8 cellular contexts compared by ENCODE assay signal in the genomic region with DNA sequence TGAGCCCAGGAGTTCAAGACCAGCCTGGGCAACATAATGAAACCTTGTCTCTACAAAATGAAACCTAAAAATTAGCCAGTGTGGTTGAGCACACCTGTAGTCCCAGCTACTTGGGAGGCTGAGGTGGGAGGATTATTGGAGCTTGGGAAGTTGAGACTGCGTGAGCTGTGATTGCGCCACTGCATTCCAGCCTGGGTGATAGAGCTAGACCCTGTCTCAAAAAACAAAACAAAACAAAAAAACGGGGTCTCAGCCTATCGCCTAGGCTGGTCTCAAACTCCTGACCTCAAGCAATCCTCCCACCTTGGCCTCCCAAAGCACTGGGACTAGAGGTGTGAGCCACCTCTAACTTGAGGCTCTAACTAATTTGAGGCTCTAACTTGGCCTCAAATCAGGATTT. TPM values are rescaled to one million over a fixed set of nuclear protein-coding genes. Genes with fewer than 3 reads are reported as not detected.
"Had no signal": no experiment of that assay in that cellular context is flagged by ENCODE, and none has a peak within 500 bp of the region (broad histone marks: within the 10 kb centered on the region; RNA-seq: fewer than 3 reads in every experiment).

No MANE protein-coding gene starts in this region.

- H3K27ac ChIP-seq: HL-60, KMS-11 had no signal

- H3K4me2 ChIP-seq: KMS-11 had no signal

- FAIRE-seq: HepG2, HTR-8/SVneo had no signal

- H3K27me3 Mint-ChIP-seq: IgD-negative memory B cell had no signal

- H3K4me3 Mint-ChIP-seq: IgD-negative memory B cell had no signal

- H3K4me1 Mint-ChIP-seq: IgD-negative memory B cell had no signal

- H3K27ac Mint-ChIP-seq: IgD-negative memory B cell had no signal

- DNase-seq: KBM-7, KG1 had no signal

- ATAC-seq: HepG2 had no signal

- H3K9ac ChIP-seq: KMS-11 had no signal

- H3K9me3 Mint-ChIP-seq: IgD-negative memory B cell had no signal

RNA-seq across cellular contexts. Expression of a gene that starts 46.8 kb away (rescaled TPM):
- total RNA-seq: HT1080 had no signal
